In genomic region chr9:72039532-72039931, GRCh38 we compare ENCODE assay signal across 14 cellular contexts. TPM values are rescaled to one million over a fixed set of nuclear protein-coding genes. Genes with fewer than 3 reads are reported as not detected.
DNase-seq lines count a peak whose midpoint lies in the region; ATAC-seq, FAIRE-seq and TF ChIP-seq lines count a peak whose summit lies in the region.
"Had no signal": no experiment of that assay in that cellular context is flagged by ENCODE, and none has a peak within 500 bp of the region (broad histone marks: within the 10 kb centered on the region; RNA-seq: fewer than 3 reads in every experiment).

No MANE protein-coding gene starts in this region.

- H3T11ph ChIP-seq in H9 (ENCODE audit: low read length): no peak overlapping the region

- ATAC-seq in GM18858 (IDR thresholded peaks at IDR 0.05; ENCODE audit: unreplicated experiment) (peak; percentile 40), GM21447 (IDR thresholded peaks at IDR 0.05; ENCODE audit: unreplicated experiment) (peak; percentile 47), HG03066 (IDR thresholded peaks at IDR 0.05; ENCODE audit: low read depth, unreplicated experiment) (peak; percentile 47), GM21381 (IDR thresholded peaks at IDR 0.05; ENCODE audit: unreplicated experiment) (no peak)

- TF ChIP-seq RAD21 in H1 (IDR thresholded peaks at IDR 0.05 in 1 of 2, conservative IDR thresholded peaks at IDR 0.05 in 1 of 2; ENCODE audit: low read depth in 2 of 2, low read length in 2 of 2): no peak

- H3K4me2 ChIP-seq in H1 (ENCODE audit: insufficient read depth in 1 of 2, low read depth in 2 of 2, low read length in 2 of 2) (no peak overlapping the region), H9 (ENCODE audit: insufficient read depth, insufficient read length, low read length) (no peak overlapping the region)

- H3K23ac ChIP-seq in H1 (ENCODE audit: insufficient read length) (no peak overlapping the region), H9 (ENCODE audit: insufficient read length, low read depth, low read length) (no peak overlapping the region)

- CTCF ChIA-PET in H1 (lab: Charles Lee; ENCODE audit: partially characterized antibody): interaction anchor here (0.6 to 5.3 kb wide), 50 partner anchors 9 to 983 kb away, joined by 3 to 67 read pairs (median 4); no protein-coding TSS in a partner anchor

- no peaks in the 10 kb centered on the region for H3K36me3 Mint-ChIP-seq in H9 (ENCODE audit: insufficient read depth in 1 of 3, low read depth in 3 of 3)
- H3K36me3 Mint-ChIP-seq: CD8-positive, alpha-beta T cell had no signal

- TF ChIP-seq CTCF in H1 (IDR thresholded peaks at IDR 0.05; ENCODE audit: control extremely low read depth in 1 of 3, insufficient read depth in 1 of 3, low read depth in 1 of 3, low read length in 3 of 3): no peak
- no peak for TF ChIP-seq CTCF in WERI-Rb-1 (IDR thresholded peaks at IDR 0.05; ENCODE audit: low read depth, low read length)
- TF ChIP-seq CTCF in H9 (conservative IDR thresholded peaks at IDR 0.05): no peak

- H4K5ac ChIP-seq in H1 (ENCODE audit: insufficient read length, low read depth, low read length) (no peak overlapping the region), H9 (ENCODE audit: insufficient read length, low read depth, low read length) (no peak overlapping the region)

- H3K56ac ChIP-seq in H1 (replicated peaks; ENCODE audit: insufficient read length, low read depth, low read length): no peak overlapping the region
- H3K56ac ChIP-seq in H9 (ENCODE audit: insufficient read length, low read depth, low read length): no peak overlapping the region

- H2BK5ac ChIP-seq in H1 (ENCODE audit: low read depth, low read length) (no peak overlapping the region), H9 (ENCODE audit: insufficient read length, low read length) (no peak overlapping the region)

- H4K20me1 ChIP-seq in H1 (replicated peaks in 1 of 2; ENCODE audit: control insufficient read depth in 1 of 2, insufficient read depth in 2 of 2, low read length in 2 of 2) (no peaks in the 10 kb centered on the region), H9 (ENCODE audit: control insufficient read depth, insufficient read depth, insufficient read length) (peaks cover 2% of the 10 kb centered on the region)

- no peak overlapping the region for H3K14ac ChIP-seq in H1 (ENCODE audit: insufficient read length)
- H3K14ac ChIP-seq in H9 (ENCODE audit: insufficient read depth, low read length): no peak overlapping the region

- H3K9ac ChIP-seq in H1 (replicated peaks in 1 of 4; ENCODE audit: extremely low read depth in 1 of 4, low read depth in 3 of 4, low read length in 3 of 4) (no peak overlapping the region), H9 (ENCODE audit: extremely low read depth, insufficient read length, low read length) (no peak overlapping the region)

- H2BK120ac ChIP-seq in H1 (replicated peaks; ENCODE audit: low read depth, low read length) (no peak overlapping the region), H9 (ENCODE audit: low read depth, low read length, poor library complexity, severe bottlenecking) (no peak overlapping the region)

- H3K4me3 Mint-ChIP-seq in H9: no peak overlapping the region
- H3K4me3 Mint-ChIP-seq: activated CD4-positive, alpha-beta memory T cell treated with anti-CD3 and anti-CD28 coated beads, Interleukin-2, amount 10 ng/mL, durations not matched to agents 7 days and 5 days; CD8-positive, alpha-beta T cell had no signal

- no peaks in the 10 kb centered on the region for H3K27me3 Mint-ChIP-seq in H9 (ENCODE audit: low read depth)

- H2AFZ ChIP-seq in H1 (ENCODE audit: low read length) (0 out of 2 replicates have a peak overlapping the region, but pooled peaks have one; percentile 30), H9 (ENCODE audit: low read length) (no peak overlapping the region)

- no peak overlapping the region for H4K8ac ChIP-seq in H1 (ENCODE audit: extremely low read depth, insufficient read depth, low read length)
- no peak overlapping the region for H4K8ac ChIP-seq in H9 (replicated peaks; ENCODE audit: insufficient read length, low read depth, low read length)

- H3K9me3 ChIP-seq in H1 (ENCODE audit: insufficient read depth in 2 of 2, low read depth in 1 of 2, low read length in 1 of 2) (no peaks in the 10 kb centered on the region), WERI-Rb-1 (ENCODE audit: severe bottlenecking) (no peaks in the 10 kb centered on the region), H9 (ENCODE audit: control insufficient read depth, low read depth, low read length) (no peaks in the 10 kb centered on the region)

- 88% methylated on average over 8 of the region's 8 CpGs; no CpG with 5 or more reads in 1 of the 2 experiments for whole genome bisulfite sequencing in H1 (ENCODE audit: extremely low coverage in 1 of 2, insufficient coverage in 1 of 2, insufficient read length in 1 of 2, insufficient replicate concordance in 2 of 2, low coverage in 1 of 2, low lambda C conversion rate in 2 of 2, missing lambda C conversion rate in 1 of 2), 2 experiments
- WGBS in H9 (ENCODE audit: extremely low coverage, insufficient read length, low lambda C conversion rate): no CpG with 5 or more reads among the region's 8 CpGs

- no peak for TF ChIP-seq POLR2A in H1 (IDR thresholded peaks at IDR 0.05; ENCODE audit: control extremely low read depth in 1 of 2, low read depth in 2 of 2, low read length in 2 of 2)

- H3K18ac ChIP-seq in H1 (ENCODE audit: extremely low read depth, low read length) (no peak overlapping the region), H9 (ENCODE audit: insufficient read length, low read depth, low read length) (no peak overlapping the region)

- FAIRE-seq in H1 (lab: Jason Lieb, UNC): no peak

- DNase-seq in H1 (ENCODE audit: low read depth in 1 of 2, low spot score in 2 of 2): no peak
- no peak for DNase-seq in WERI-Rb-1
- no peak for DNase-seq in NCI-H446 (lab: John Stamatoyannopoulos, UW)
- DNase-seq in H9: no peak
- DNase-seq: NCI-H187 treated with DMSO at 0.1 percent for 48 hours had no signal

- POLR2A ChIA-PET in H1 (lab: Charles Lee; ENCODE audit: partially characterized antibody): interaction anchor here (0.6 kb wide), 1 partner anchor 200 kb away, joined by 3 read pairs; no protein-coding TSS in a partner anchor

- H3K23me2 ChIP-seq in H1 (ENCODE audit: low read depth, low read length): no peaks in the 10 kb centered on the region
- H3K23me2 ChIP-seq in H9 (ENCODE audit: insufficient read length, low read depth, low read length, poor library complexity, severe bottlenecking): no peaks in the 10 kb centered on the region

- H2BK20ac ChIP-seq in H1 (ENCODE audit: low read length) (no peak overlapping the region), H9 (ENCODE audit: low read depth, low read length, poor library complexity, severe bottlenecking) (no peak overlapping the region)

- H3K9me3 Mint-ChIP-seq in H9: no peaks in the 10 kb centered on the region
- H3K9me3 Mint-ChIP-seq: activated CD4-positive, alpha-beta memory T cell treated with anti-CD3 and anti-CD28 coated beads, Interleukin-2, amount 10 ng/mL, durations not matched to agents 7 days and 5 days; CD8-positive, alpha-beta T cell had no signal

- peaks cover 4% of the 10 kb centered on the region in 2 experiments for H3K4me1 Mint-ChIP-seq in H9

- H3K27me3 ChIP-seq in H1 (replicated peaks in 1 of 4; ENCODE audit: control insufficient read depth in 3 of 4, extremely low read depth in 1 of 4, insufficient read depth in 3 of 4, low read length in 3 of 4) (no peaks in the 10 kb centered on the region), WERI-Rb-1 (ENCODE audit: insufficient read depth, low read depth, severe bottlenecking) (no peaks in the 10 kb centered on the region), H9 (ENCODE audit: insufficient read depth, low read length) (no peaks in the 10 kb centered on the region)
- H3K27me3 ChIP-seq: dorsolateral prefrontal cortex had no signal

- H3K79me1 ChIP-seq in H1 (ENCODE audit: low read depth, low read length) (no peaks in the 10 kb centered on the region), H9 (ENCODE audit: insufficient read depth, low read depth, low read length, poor library complexity, severe bottlenecking) (no peaks in the 10 kb centered on the region)

- no peak overlapping the region for H2BK15ac ChIP-seq in H1 (ENCODE audit: low read length)
- H2BK15ac ChIP-seq in H9 (ENCODE audit: low read depth, low read length): no peak overlapping the region

- no peak for TF ChIP-seq EP300 in H1 (IDR thresholded peaks at IDR 0.05; ENCODE audit: borderline replicate concordance in 1 of 2, low read depth in 2 of 2, low read length in 2 of 2)

- peak overlapping the region in 1 of 3 experiments; percentile 3; a peak in 1 of 7 replicates for H3K27ac Mint-ChIP-seq in H9
- H3K27ac Mint-ChIP-seq: activated CD4-positive, alpha-beta memory T cell treated with anti-CD3 and anti-CD28 coated beads, Interleukin-2, amount 10 ng/mL, durations not matched to agents 7 days and 5 days; CD8-positive, alpha-beta T cell had no signal

- H3K36me3 ChIP-seq in H1 (ENCODE audit: control insufficient read depth in 2 of 4, insufficient read depth in 4 of 4, low read length in 3 of 4) (no peaks in the 10 kb centered on the region), WERI-Rb-1 (no peaks in the 10 kb centered on the region)

- H3K4me3 ChIP-seq in H1 (ENCODE audit: extremely low read depth in 1 of 4, insufficient read depth in 2 of 4, low read depth in 3 of 4, low read length in 4 of 4) (no peak overlapping the region), WERI-Rb-1 (ENCODE audit: low read depth, low read length) (no peak overlapping the region)

- H2BK12ac ChIP-seq in H1 (ENCODE audit: low read depth, low read length) (no peak overlapping the region), H9 (ENCODE audit: insufficient read length, low read depth, low read length) (no peak overlapping the region)

- H3K4me1 ChIP-seq in H1 (replicated peaks in 1 of 4; ENCODE audit: control insufficient read depth in 3 of 4, insufficient read depth in 4 of 4, low read length in 3 of 4) (no peaks in the 10 kb centered on the region), H9 (ENCODE audit: insufficient read depth, low read length) (no peaks in the 10 kb centered on the region)

- H3K79me2 ChIP-seq in H1 (ENCODE audit: control insufficient read depth in 1 of 2, insufficient read depth in 2 of 2, low read length in 2 of 2) (no peaks in the 10 kb centered on the region), H9 (ENCODE audit: insufficient read depth, low read length) (no peaks in the 10 kb centered on the region)

- H2AK5ac ChIP-seq in H1 (ENCODE audit: low read depth, low read length) (no peak overlapping the region), H9 (ENCODE audit: insufficient read length, low read length) (no peak overlapping the region)

- no peak overlapping the region for H3K27ac ChIP-seq in H1 (ENCODE audit: low read depth, low read length)
- no peak overlapping the region for H3K27ac ChIP-seq in WERI-Rb-1
- H3K27ac ChIP-seq in H9 (ENCODE audit: insufficient read length, low read depth, low read length): no peak overlapping the region
- H3K27ac ChIP-seq: HL-60 had no signal

- H3K4ac ChIP-seq in H1 (replicated peaks; ENCODE audit: insufficient read length, low read depth, low read length): no peak overlapping the region
- no peak overlapping the region for H3K4ac ChIP-seq in H9 (ENCODE audit: low read depth, low read length)

- no peak overlapping the region for H4K91ac ChIP-seq in H1 (replicated peaks; ENCODE audit: insufficient read length, low read length)
- H4K91ac ChIP-seq in H9 (ENCODE audit: insufficient read length, low read depth, low read length): no peak overlapping the region

RNA-seq across cellular contexts. Expression of gene C9orf57, which starts 20.9 kb away (rescaled TPM):
- not detected in 2 replicates for total RNA-seq in H1 (2021; fragmentation: NEBNext Ultra II Directional; extraction: Animal tissue kit (Norgen Biotek cat#: 25700))
- polyA plus RNA-seq in H1 (2011; rRNA removed): not detected in 2 replicates
- polyA plus RNA-seq in H1 (2011; cell fraction: cytosol; rRNA removed): not detected
- polyA plus RNA-seq in H1 (2011; cell fraction: nucleus; rRNA removed): not detected
- polyA plus RNA-seq in H1 (2012, experiment 1 of 2): not detected in 4 replicates
- not detected for polyA plus RNA-seq in H1 (2012, experiment 2 of 2)
- polyA plus RNA-seq in H1 (2013, experiment 1 of 2): not detected
- not detected for polyA plus RNA-seq in H1 (2013, experiment 2 of 2)
- not detected in 2 replicates for polyA minus RNA-seq in H1 (2011; rRNA and poly(A)+ RNA removed)
- not detected for polyA minus RNA-seq in H1 (2011; cell fraction: cytosol; rRNA and poly(A)+ RNA removed)
- not detected for polyA minus RNA-seq in H1 (2011; cell fraction: nucleus; rRNA and poly(A)+ RNA removed)
- not detected in 2 replicates for total RNA-seq in H9 (2021)
- total RNA-seq: activated CD4-positive, alpha-beta memory T cell treated with anti-CD3 and anti-CD28 coated beads, Interleukin-2, amount 10 ng/mL, durations not matched to agents 7 days and 5 days; CD8-positive, alpha-beta T cell; dorsolateral prefrontal cortex; mesenteric fat pad had no signal
